Comparison of ENCODE assay signal across 28 cellular contexts in genomic region chr4:61507091-61507490, GRCh38.
"Had no signal": no experiment of that assay in that cellular context is flagged by ENCODE, and none has a peak within 500 bp of the region (broad histone marks: within the 10 kb centered on the region; RNA-seq: fewer than 3 reads in every experiment).

No MANE protein-coding gene starts in this region.

- H3K9me3 ChIP-seq: colonic mucosa, upper lobe of left lung had no signal

- H3K27ac ChIP-seq: breast epithelium, colonic mucosa, upper lobe of left lung, VCaP had no signal

- H3K4me3 Mint-ChIP-seq: activated CD4-positive, alpha-beta memory T cell treated with anti-CD3 and anti-CD28 coated beads, Interleukin-2, amount 10 ng/mL, durations not matched to agents 7 days and 5 days; activated CD4-positive, alpha-beta T cell treated with anti-CD3 and anti-CD28 coated beads, Interleukin-2, amount 10 ng/mL, durations not matched to agents 24 days and 14 days; activated CD8-positive, alpha-beta memory T cell treated with anti-CD3 and anti-CD28 coated beads, Interleukin-2, amount 10 ng/mL, durations not matched to agents 7 days and 5 days; activated naive CD4-positive, alpha-beta T cell treated with anti-CD3 and anti-CD28 coated beads, Interleukin-2, amount 50 U/mL, for 24 hours; activated T-helper 1 cell treated with anti-CD3 and anti-CD28 coated beads, Interleukin-12 subunit alpha, Interleukin-12 subunit beta, Interleukin-2, Interleukin-4 antibody, amounts not matched to agents 30 ng/mL and 10 ng/mL and 1 ng/mL, durations not matched to agents 14 hours and 24 hours and 36 hours; effector memory CD8-positive, alpha-beta T cell; nephron; stimulated activated naive B cell treated with anti-CD40 and anti-IgM and Interleukin-4, amounts not matched to agents 10 μg/mL and 1 μg/mL and 100 μg/mL, for 72 hours; T-cell; T-helper 2 cell treated with Interferon-gamma antibody and Interleukin-4, amounts not matched to agents 5 μg/mL and 100 μg/mL, for 36 hours had no signal

- H3K4me2 ChIP-seq: smooth muscle cell had no signal

- H3K4me1 ChIP-seq: breast epithelium, colonic mucosa had no signal

- H3K4me1 Mint-ChIP-seq: activated CD4-positive, alpha-beta memory T cell treated with anti-CD3 and anti-CD28 coated beads, Interleukin-2, amount 10 ng/mL, durations not matched to agents 7 days and 5 days; activated CD4-positive, alpha-beta T cell treated with anti-CD3 and anti-CD28 coated beads, Interleukin-2, amount 10 ng/mL, durations not matched to agents 24 days and 14 days; activated CD8-positive, alpha-beta memory T cell treated with anti-CD3 and anti-CD28 coated beads, Interleukin-2, amount 10 ng/mL, durations not matched to agents 7 days and 5 days; activated naive CD4-positive, alpha-beta T cell treated with anti-CD3 and anti-CD28 coated beads, Interleukin-2, amount 50 U/mL, for 24 hours; stimulated activated naive B cell treated with anti-CD40 and anti-IgM and Interleukin-4, amounts not matched to agents 10 μg/mL and 1 μg/mL and 100 μg/mL, for 72 hours; T-cell had no signal

- H3K27ac Mint-ChIP-seq: activated CD4-positive, alpha-beta memory T cell treated with anti-CD3 and anti-CD28 coated beads, Interleukin-2, amount 10 ng/mL, durations not matched to agents 7 days and 5 days; activated CD4-positive, alpha-beta T cell treated with anti-CD3 and anti-CD28 coated beads, Interleukin-2, amount 10 ng/mL, durations not matched to agents 24 days and 14 days; activated CD8-positive, alpha-beta memory T cell treated with anti-CD3 and anti-CD28 coated beads, Interleukin-2, amount 10 ng/mL, durations not matched to agents 7 days and 5 days; activated naive CD4-positive, alpha-beta T cell treated with anti-CD3 and anti-CD28 coated beads, Interleukin-2, amount 50 U/mL, for 24 hours; activated T-helper 1 cell treated with anti-CD3 and anti-CD28 coated beads, Interleukin-12 subunit alpha, Interleukin-12 subunit beta, Interleukin-2, Interleukin-4 antibody, amounts not matched to agents 30 ng/mL and 10 ng/mL and 1 ng/mL, durations not matched to agents 14 hours and 24 hours and 36 hours; effector memory CD8-positive, alpha-beta T cell; stimulated activated naive B cell treated with anti-CD40 and anti-IgM and Interleukin-4, amounts not matched to agents 10 μg/mL and 1 μg/mL and 100 μg/mL, for 72 hours; T-cell; T-helper 2 cell treated with Interferon-gamma antibody and Interleukin-4, amounts not matched to agents 5 μg/mL and 100 μg/mL, for 36 hours had no signal

- H3K27me3 ChIP-seq: breast epithelium, colonic mucosa, dorsolateral prefrontal cortex, upper lobe of left lung had no signal

- ATAC-seq: activated CD4-positive, CD25-positive, alpha-beta regulatory T cell treated with anti-CD3 and anti-CD28 coated beads, Interleukin-2, amount 50 U/mL, for 24 hours; activated CD8-positive, alpha-beta memory T cell treated with anti-CD3 and anti-CD28 coated beads, Interleukin-2, amount 10 ng/mL, durations not matched to agents 7 days and 5 days; effector memory CD8-positive, alpha-beta T cell; esophagus mucosa; sciatic nerve; stimulated activated naive B cell treated with anti-CD40 and anti-IgM and Interleukin-4, amounts not matched to agents 10 μg/mL and 1 μg/mL and 100 μg/mL, for 72 hours; T-cell had no signal

- H3K9me3 Mint-ChIP-seq: activated CD4-positive, alpha-beta T cell treated with anti-CD3 and anti-CD28 coated beads, Interleukin-2, amount 10 ng/mL, durations not matched to agents 24 days and 14 days; activated naive CD4-positive, alpha-beta T cell treated with anti-CD3 and anti-CD28 coated beads, Interleukin-2, amount 50 U/mL, for 24 hours; activated T-helper 1 cell treated with anti-CD3 and anti-CD28 coated beads, Interleukin-12 subunit alpha, Interleukin-12 subunit beta, Interleukin-2, Interleukin-4 antibody, amounts not matched to agents 30 ng/mL and 10 ng/mL and 1 ng/mL, durations not matched to agents 14 hours and 24 hours and 36 hours had no signal

- H3K27me3 Mint-ChIP-seq: activated CD4-positive, alpha-beta memory T cell treated with anti-CD3 and anti-CD28 coated beads, Interleukin-2, amount 10 ng/mL, durations not matched to agents 7 days and 5 days; activated CD4-positive, alpha-beta T cell treated with anti-CD3 and anti-CD28 coated beads, Interleukin-2, amount 10 ng/mL, durations not matched to agents 24 days and 14 days; activated CD8-positive, alpha-beta memory T cell treated with anti-CD3 and anti-CD28 coated beads, Interleukin-2, amount 10 ng/mL, durations not matched to agents 7 days and 5 days; activated naive CD4-positive, alpha-beta T cell treated with anti-CD3 and anti-CD28 coated beads, Interleukin-2, amount 50 U/mL, for 24 hours; effector memory CD8-positive, alpha-beta T cell; stimulated activated naive B cell treated with anti-CD40 and anti-IgM and Interleukin-4, amounts not matched to agents 10 μg/mL and 1 μg/mL and 100 μg/mL, for 72 hours; T-cell had no signal

- H3K36me3 Mint-ChIP-seq: activated CD8-positive, alpha-beta memory T cell treated with anti-CD3 and anti-CD28 coated beads, Interleukin-2, amount 10 ng/mL, durations not matched to agents 7 days and 5 days; activated naive CD4-positive, alpha-beta T cell treated with anti-CD3 and anti-CD28 coated beads, Interleukin-2, amount 50 U/mL, for 24 hours; stimulated activated naive B cell treated with anti-CD40 and anti-IgM and Interleukin-4, amounts not matched to agents 10 μg/mL and 1 μg/mL and 100 μg/mL, for 72 hours; T-cell had no signal

- H3K4me3 ChIP-seq: breast epithelium, colonic mucosa, smooth muscle cell, upper lobe of left lung had no signal

- DNase-seq: activated CD4-positive, alpha-beta memory T cell treated with anti-CD3 and anti-CD28 coated beads, Interleukin-2, amount 10 ng/mL, durations not matched to agents 7 days and 5 days; activated CD4-positive, alpha-beta T cell treated with anti-CD3 and anti-CD28 coated beads, Interleukin-2, amount 10 ng/mL, durations not matched to agents 24 days and 14 days; activated CD8-positive, alpha-beta memory T cell treated with anti-CD3 and anti-CD28 coated beads, Interleukin-2, amount 10 ng/mL, durations not matched to agents 7 days and 5 days; activated gamma-delta T cell treated with Interleukin-2 at 50 U/mL for 16 hours; activated T-cell treated with anti-CD3 and anti-CD28 coated beads for 4 hours; aorta; colonic mucosa; dorsolateral prefrontal cortex; effector memory CD8-positive, alpha-beta T cell; head of caudate nucleus; hypothalamus; occipital lobe; posterior cingulate gyrus; stimulated activated CD4-positive, alpha-beta T cell treated with anti-CD3 and anti-CD28 coated beads, Interleukin-15, amount 100 ng/mL, for 24 hours; stimulated activated CD8-positive, alpha-beta memory T cell treated with anti-CD3 and anti-CD28 coated beads, Interleukin-4, amount 100 ng/mL, for 48 hours; stimulated activated naive B cell treated with anti-CD40 and anti-IgM and Interleukin-4, amounts not matched to agents 10 μg/mL and 1 μg/mL and 100 μg/mL, for 72 hours; T-cell; upper lobe of left lung had no signal

- H3K36me3 ChIP-seq: breast epithelium, colonic mucosa, upper lobe of left lung had no signal
